Comparison of ENCODE assay signal across 11 cellular contexts in the genomic region with DNA sequence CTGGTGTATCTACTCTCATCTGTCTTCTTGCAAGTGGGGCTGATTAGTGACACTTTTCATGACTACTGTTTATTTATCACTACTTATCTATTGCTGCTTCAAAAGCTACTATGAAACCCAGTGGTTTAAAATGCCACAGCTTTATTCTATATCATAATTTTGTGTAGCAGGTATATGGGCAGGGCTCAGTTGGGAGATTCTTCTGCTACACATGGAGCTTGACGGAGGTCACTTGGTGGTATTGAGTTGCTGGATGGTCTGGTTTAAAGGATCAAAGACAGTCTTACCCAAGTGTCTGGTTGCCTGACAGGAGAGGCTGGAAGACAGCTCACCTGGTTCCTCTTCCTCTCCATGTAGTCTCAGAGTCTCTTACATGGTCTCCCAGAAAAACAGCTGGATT.
"Had no signal": no experiment of that assay in that cellular context is flagged by ENCODE, and none has a peak within 500 bp of the region (broad histone marks: within the 10 kb centered on the region; RNA-seq: fewer than 3 reads in every experiment).

No MANE protein-coding gene starts in this region.

- FAIRE-seq: H1, H54 had no signal

- H3K4me3 Mint-ChIP-seq: GM23338, H9, HFFc6 had no signal

- H2AFZ ChIP-seq: GM23248, GM23338 had no signal

- H3K9me3 ChIP-seq: HAP-1 had no signal

- H3K27ac ChIP-seq: GM23248 had no signal

- H3K4me1 ChIP-seq: HAP-1 had no signal

- H3K4me1 Mint-ChIP-seq: GM23338 had no signal

- DNase-seq: GM23248, GOT3, H7, H9, HCEC 1CT, HFFc6 had no signal

- H3K4me2 ChIP-seq: GM23338 had no signal

- H3K9ac ChIP-seq: GM23248 had no signal

- H3K27ac Mint-ChIP-seq: GM23338, H9, HFFc6 had no signal

- ATAC-seq: GM23338, HCT116 had no signal

- H3K4me3 ChIP-seq: GM23248, GM23338, HAP-1 had no signal

- H3K36me3 ChIP-seq: HAP-1 had no signal
